9 cellular contexts compared by ENCODE assay signal in genomic region chr11:76318744-76319384, GRCh38.
A peak's percentile ranks its signal among the peaks of the same experiment; 100 is the strongest.
DNase-seq lines count a peak whose midpoint lies in the region; ATAC-seq and TF ChIP-seq lines count a peak whose summit lies in the region.
"Had no signal": no experiment of that assay in that cellular context is flagged by ENCODE, and none has a peak within 500 bp of the region (broad histone marks: within the 10 kb centered on the region; RNA-seq: fewer than 3 reads in every experiment).

No MANE protein-coding gene starts in this region.

- ATAC-seq in HG02571 (IDR thresholded peaks at IDR 0.05; ENCODE audit: unreplicated experiment), result no peak

- H3K4me3 Mint-ChIP-seq in HFFc6, result no peak overlapping the region
- no peak overlapping the region for H3K4me3 Mint-ChIP-seq in MCF 10A (ENCODE audit: unreplicated experiment)
- H3K4me3 Mint-ChIP-seq: T-helper 1 cell treated with Interleukin-12 subunit alpha and Interleukin-12 subunit beta and Interleukin-4 antibody, amounts not matched to agents 30 μg/mL and 1 μg/mL, for 36 hours had no signal

- peak; percentile 63 for DNase-seq in DMS153 (lab: John Stamatoyannopoulos, UW)
- peak; percentile 25 for DNase-seq in HFFc6
- peak; percentile 51 for DNase-seq in NCI-H2196 treated with DMSO at 0.1 percent for 48 hours (lab: John Stamatoyannopoulos, UW; ENCODE audit: unreplicated experiment)
- peak; percentile 80 for DNase-seq in MCF 10A (ENCODE audit: unreplicated experiment)
- DNase-seq in inferior parietal cortex (ENCODE audit: extremely low spot score), result peak; percentile 86
- peak; percentile 55 to 75 for DNase-seq in stimulated activated CD4-positive, alpha-beta T cell treated with anti-CD3 and anti-CD28 coated beads, Interleukin-15, amount 100 ng/mL, for 48 hours (ENCODE audit: low read depth in 2 of 2)

- intact Hi-C loops in MCF 10A (cut with micrococcal nuclease), result loop anchor here (1.0 to 5.0 kb wide), 4 partner anchors 112 to 516 kb away; no protein-coding TSS in a partner anchor

- POLR2A ChIA-PET in MCF 10A (lab: Yijun Ruan, JAX), result interaction anchor here (0.6 to 2.8 kb wide), 2 partner anchors 11 to 111 kb away, joined by 4 to 11 read pairs; no protein-coding TSS in a partner anchor

- H3K9me3 Mint-ChIP-seq in HFFc6 (no peaks in the 10 kb centered on the region), MCF 10A (ENCODE audit: unreplicated experiment) (no peaks in the 10 kb centered on the region)
- H3K9me3 Mint-ChIP-seq: T-helper 1 cell treated with Interleukin-12 subunit alpha and Interleukin-12 subunit beta and Interleukin-4 antibody, amounts not matched to agents 30 μg/mL and 1 μg/mL, for 36 hours had no signal

- H3K27ac ChIP-seq in VCaP, result no peak overlapping the region

- CTCF ChIA-PET in MCF 10A (lab: Yijun Ruan, JAX), result interaction anchor here (0.5 to 15.0 kb wide), 41 partner anchors 9 to 1315 kb away, joined by 3 to 271 read pairs (median 4); partner anchors contain the start of gene WNT11

- peaks cover 42% of the 10 kb centered on the region for H3K27me3 Mint-ChIP-seq in HFFc6 (ENCODE audit: insufficient read depth)
- no peaks in the 10 kb centered on the region for H3K27me3 Mint-ChIP-seq in MCF 10A (ENCODE audit: insufficient read depth, unreplicated experiment)

- TF ChIP-seq CTCF in HFFc6 (IDR thresholded peaks at IDR 0.05) (peak; percentile 98), VCaP (conservative IDR thresholded peaks at IDR 0.05) (peak; percentile 95), MCF 10A (IDR thresholded peaks at IDR 0.05; ENCODE audit: unreplicated experiment) (peak; percentile 93)

- BruUV-seq in MCF 10A (replicated peaks; lab: Mats Ljungman, UMichigan), result no TSS peak

- H3K36me3 Mint-ChIP-seq in HFFc6 (ENCODE audit: low read depth), result no peaks in the 10 kb centered on the region
- no peaks in the 10 kb centered on the region for H3K36me3 Mint-ChIP-seq in MCF 10A (ENCODE audit: insufficient read depth, unreplicated experiment)

- H3K27ac Mint-ChIP-seq in HFFc6, result no peak overlapping the region
- no peak overlapping the region for H3K27ac Mint-ChIP-seq in MCF 10A (ENCODE audit: low read depth, unreplicated experiment)
- H3K27ac Mint-ChIP-seq: T-helper 1 cell treated with Interleukin-12 subunit alpha and Interleukin-12 subunit beta and Interleukin-4 antibody, amounts not matched to agents 30 μg/mL and 1 μg/mL, for 36 hours had no signal

- H3K4me1 Mint-ChIP-seq in HFFc6 (ENCODE audit: low read depth) (peaks cover 28% of the 10 kb centered on the region), MCF 10A (ENCODE audit: insufficient read depth, unreplicated experiment) (peaks cover 9% of the 10 kb centered on the region)

Comparison
In these comparisons a context has a peak if more than half of its experiments do, and no peak if none do; other contexts are left out.
1. DNase-seq: peak in every context shown above with its lines; median percentile 86 in inferior parietal cortex; 80 in MCF 10A; 65 in stimulated activated CD4-positive, alpha-beta T cell treated with anti-CD3 and anti-CD28 coated beads, Interleukin-15, amount 100 ng/mL, for 48 hours; 63 in DMS153; 51 in NCI-H2196 treated with DMSO at 0.1 percent for 48 hours; 25 in HFFc6.